13 cellular contexts compared by ENCODE assay signal in the genomic region with DNA sequence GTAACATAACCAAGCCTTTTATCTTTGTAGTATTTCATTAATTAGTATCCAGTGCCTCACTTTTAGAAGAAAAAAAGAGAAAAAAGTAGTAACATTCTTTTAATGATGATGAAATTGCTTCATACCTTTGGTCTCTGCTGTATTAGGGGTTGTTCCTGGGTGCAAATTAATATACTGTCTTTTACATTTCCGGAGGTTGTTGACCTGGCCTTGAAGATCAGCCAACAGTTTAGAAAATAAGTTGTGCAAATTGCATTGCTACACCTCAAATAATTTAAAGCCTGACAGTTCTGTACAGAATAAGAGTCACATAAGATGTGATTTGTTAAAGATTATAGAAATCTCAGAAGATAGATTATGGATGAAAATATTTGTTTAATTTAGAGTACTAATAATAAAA. TPM values are rescaled to one million over a fixed set of nuclear protein-coding genes. Genes with fewer than 3 reads are reported as not detected.
DNase-seq lines count a peak whose midpoint lies in the region; ATAC-seq and TF ChIP-seq lines count a peak whose summit lies in the region.
"Had no signal": no experiment of that assay in that cellular context is flagged by ENCODE, and none has a peak within 500 bp of the region (broad histone marks: within the 10 kb centered on the region; RNA-seq: fewer than 3 reads in every experiment).

No MANE protein-coding gene starts in this region.

- TF ChIP-seq RAD21 in Ishikawa (IDR thresholded peaks at IDR 0.05; ENCODE audit: low read depth), result no peak

- H3K4me1 ChIP-seq in psoas muscle, result peaks cover 65% of the 10 kb centered on the region

- CTCF ChIA-PET in activated CD4-positive, alpha-beta T cell treated with anti-CD3 and anti-CD28 coated beads, Interleukin-2, amount 10 ng/mL, durations not matched to agents 7 days and 5 days (lab: Charles Lee), result no interaction called here

- no peaks in the 10 kb centered on the region for H3K9me3 ChIP-seq in psoas muscle

- H3K36me3 ChIP-seq in psoas muscle (ENCODE audit: insufficient read depth in 1 of 2, low read depth in 1 of 2), result no peaks in the 10 kb centered on the region

- no peak for ATAC-seq in activated naive CD8-positive, alpha-beta T cell treated with anti-CD3 and anti-CD28 coated beads, Interleukin-2, amount 10 ng/mL, durations not matched to agents 7 days and 5 days (ENCODE audit: low read depth)
- ATAC-seq in psoas muscle (no peak), HG02970 (IDR thresholded peaks at IDR 0.05; ENCODE audit: low FRiP score, unreplicated experiment) (no peak)

- peaks cover 51% of the 10 kb centered on the region for H3K36me3 Mint-ChIP-seq in activated CD4-positive, alpha-beta T cell treated with anti-CD3 and anti-CD28 coated beads, Interleukin-2, amount 10 ng/mL, durations not matched to agents 7 days and 5 days (ENCODE audit: low read depth)
- H3K36me3 Mint-ChIP-seq in activated naive CD8-positive, alpha-beta T cell treated with anti-CD3 and anti-CD28 coated beads, Interleukin-2, amount 10 ng/mL, durations not matched to agents 7 days and 5 days, result peaks cover 35% of the 10 kb centered on the region

- H3K4me1 Mint-ChIP-seq in activated CD4-positive, alpha-beta T cell treated with anti-CD3 and anti-CD28 coated beads, Interleukin-2, amount 10 ng/mL, durations not matched to agents 7 days and 5 days, result peaks cover 53% of the 10 kb centered on the region
- H3K4me1 Mint-ChIP-seq in activated naive CD8-positive, alpha-beta T cell treated with anti-CD3 and anti-CD28 coated beads, Interleukin-2, amount 10 ng/mL, durations not matched to agents 7 days and 5 days, result peaks cover 38% of the 10 kb centered on the region

- H3K27ac Mint-ChIP-seq in activated CD4-positive, alpha-beta T cell treated with anti-CD3 and anti-CD28 coated beads, Interleukin-2, amount 10 ng/mL, durations not matched to agents 7 days and 5 days, result peak overlapping the region; percentile 37
- H3K27ac Mint-ChIP-seq in activated naive CD8-positive, alpha-beta T cell treated with anti-CD3 and anti-CD28 coated beads, Interleukin-2, amount 10 ng/mL, durations not matched to agents 7 days and 5 days, result peak overlapping the region; percentile 69

- WGBS in psoas muscle, 3 donors, result 22 to 51% (median 24%) methylated on average over 1 of the region's 1 CpG

- H3K27me3 Mint-ChIP-seq in activated CD4-positive, alpha-beta T cell treated with anti-CD3 and anti-CD28 coated beads, Interleukin-2, amount 10 ng/mL, durations not matched to agents 7 days and 5 days, result no peaks in the 10 kb centered on the region
- no peaks in the 10 kb centered on the region for H3K27me3 Mint-ChIP-seq in activated naive CD8-positive, alpha-beta T cell treated with anti-CD3 and anti-CD28 coated beads, Interleukin-2, amount 10 ng/mL, durations not matched to agents 7 days and 5 days

- peak overlapping the region; percentile 98 for H3K4me3 Mint-ChIP-seq in activated CD4-positive, alpha-beta T cell treated with anti-CD3 and anti-CD28 coated beads, Interleukin-2, amount 10 ng/mL, durations not matched to agents 7 days and 5 days
- peak overlapping the region; percentile 90 for H3K4me3 Mint-ChIP-seq in activated naive CD8-positive, alpha-beta T cell treated with anti-CD3 and anti-CD28 coated beads, Interleukin-2, amount 10 ng/mL, durations not matched to agents 7 days and 5 days

- no peak for TF ChIP-seq EP300 in Ishikawa (IDR thresholded peaks at IDR 0.05; ENCODE audit: borderline replicate concordance)

- POLR2A ChIA-PET in activated CD4-positive, alpha-beta T cell treated with anti-CD3 and anti-CD28 coated beads, Interleukin-2, amount 10 ng/mL, durations not matched to agents 7 days and 5 days (lab: Charles Lee), result no interaction called here
- POLR2A ChIA-PET in activated naive CD8-positive, alpha-beta T cell treated with anti-CD3 and anti-CD28 coated beads, Interleukin-2, amount 10 ng/mL, durations not matched to agents 7 days and 5 days (lab: Charles Lee), result no interaction called here

- intact Hi-C loops in psoas muscle (cut with DNase I), result loop anchor here in 1 of 2 donors (5.0 to 10.0 kb wide), 2 partner anchors 322 to 590 kb away; a partner anchor contains a TSS

- peak overlapping the region; percentile 84 for H3K4me3 ChIP-seq in psoas muscle

- no peak for DNase-seq in activated CD4-positive, alpha-beta T cell treated with anti-CD3 and anti-CD28 coated beads, Interleukin-2, amount 10 ng/mL, durations not matched to agents 7 days and 5 days
- no peak for DNase-seq in activated CD4-positive, alpha-beta T cell treated with anti-CD3 and anti-CD28 coated beads for 48 hours
- no peak for DNase-seq in activated naive CD8-positive, alpha-beta T cell treated with anti-CD3 and anti-CD28 coated beads, Interleukin-2, amount 10 ng/mL, durations not matched to agents 7 days and 5 days
- DNase-seq in psoas muscle (no peak), NCI-H226 (no peak), anterior cingulate cortex (lab: John Stamatoyannopoulos, UW) (no peak)
- DNase-seq: amygdala, cortex of kidney, DMS153, NCI-H1105 treated with DMSO at 0.1 percent for 48 hours, NCI-H446 had no signal

- no peak overlapping the region for H3K27ac ChIP-seq in psoas muscle

- no peak for TF ChIP-seq CTCF in psoas muscle (IDR thresholded peaks at IDR 0.05)

- H3K27me3 ChIP-seq in psoas muscle (ENCODE audit: insufficient read depth in 3 of 3, low read length in 2 of 3), result no peaks in the 10 kb centered on the region

- H3K9me3 Mint-ChIP-seq in activated CD4-positive, alpha-beta T cell treated with anti-CD3 and anti-CD28 coated beads, Interleukin-2, amount 10 ng/mL, durations not matched to agents 7 days and 5 days, result peaks cover 9% of the 10 kb centered on the region
- H3K9me3 Mint-ChIP-seq in activated naive CD8-positive, alpha-beta T cell treated with anti-CD3 and anti-CD28 coated beads, Interleukin-2, amount 10 ng/mL, durations not matched to agents 7 days and 5 days, result no peaks in the 10 kb centered on the region

TF ChIP-seq in Ishikawa, 13 proteins besides CTCF, POLR2A, EP300 and RAD21:
- TF ChIP-seq NFIC (IDR thresholded peaks at IDR 0.05) (no peak), CEBPB (IDR thresholded peaks at IDR 0.05) (0 out of 2 replicates have a peak, but pooled peaks have one; percentile 10), EGR1 (IDR thresholded peaks at IDR 0.05) (no peak)
- TF ChIP-seq, protein P1, sequence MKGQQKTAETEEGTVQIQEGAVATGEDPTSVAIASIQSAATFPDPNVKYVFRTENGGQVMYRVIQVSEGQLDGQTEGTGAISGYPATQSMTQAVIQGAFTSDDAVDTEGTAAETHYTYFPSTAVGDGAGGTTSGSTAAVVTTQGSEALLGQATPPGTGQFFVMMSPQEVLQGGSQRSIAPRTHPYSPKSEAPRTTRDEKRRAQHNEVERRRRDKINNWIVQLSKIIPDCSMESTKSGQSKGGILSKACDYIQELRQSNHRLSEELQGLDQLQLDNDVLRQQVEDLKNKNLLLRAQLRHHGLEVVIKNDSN (IDR thresholded peaks at IDR 0.05), result no peak
- TF ChIP-seq, protein P2, sequence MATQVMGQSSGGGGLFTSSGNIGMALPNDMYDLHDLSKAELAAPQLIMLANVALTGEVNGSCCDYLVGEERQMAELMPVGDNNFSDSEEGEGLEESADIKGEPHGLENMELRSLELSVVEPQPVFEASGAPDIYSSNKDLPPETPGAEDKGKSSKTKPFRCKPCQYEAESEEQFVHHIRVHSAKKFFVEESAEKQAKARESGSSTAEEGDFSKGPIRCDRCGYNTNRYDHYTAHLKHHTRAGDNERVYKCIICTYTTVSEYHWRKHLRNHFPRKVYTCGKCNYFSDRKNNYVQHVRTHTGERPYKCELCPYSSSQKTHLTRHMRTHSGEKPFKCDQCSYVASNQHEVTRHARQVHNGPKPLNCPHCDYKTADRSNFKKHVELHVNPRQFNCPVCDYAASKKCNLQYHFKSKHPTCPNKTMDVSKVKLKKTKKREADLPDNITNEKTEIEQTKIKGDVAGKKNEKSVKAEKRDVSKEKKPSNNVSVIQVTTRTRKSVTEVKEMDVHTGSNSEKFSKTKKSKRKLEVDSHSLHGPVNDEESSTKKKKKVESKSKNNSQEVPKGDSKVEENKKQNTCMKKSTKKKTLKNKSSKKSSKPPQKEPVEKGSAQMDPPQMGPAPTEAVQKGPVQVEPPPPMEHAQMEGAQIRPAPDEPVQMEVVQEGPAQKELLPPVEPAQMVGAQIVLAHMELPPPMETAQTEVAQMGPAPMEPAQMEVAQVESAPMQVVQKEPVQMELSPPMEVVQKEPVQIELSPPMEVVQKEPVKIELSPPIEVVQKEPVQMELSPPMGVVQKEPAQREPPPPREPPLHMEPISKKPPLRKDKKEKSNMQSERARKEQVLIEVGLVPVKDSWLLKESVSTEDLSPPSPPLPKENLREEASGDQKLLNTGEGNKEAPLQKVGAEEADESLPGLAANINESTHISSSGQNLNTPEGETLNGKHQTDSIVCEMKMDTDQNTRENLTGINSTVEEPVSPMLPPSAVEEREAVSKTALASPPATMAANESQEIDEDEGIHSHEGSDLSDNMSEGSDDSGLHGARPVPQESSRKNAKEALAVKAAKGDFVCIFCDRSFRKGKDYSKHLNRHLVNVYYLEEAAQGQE (IDR thresholded peaks at IDR 0.05; ENCODE audit: low read depth), result no peak
TF ChIP-seq in Ishikawa: peak in this region for 1.

RNA-seq across cellular contexts. Expression of a gene that starts 3.8 kb away (rescaled TPM):
- 100 to 1,000 TPM; 135 to 142 TPM for total RNA-seq in activated CD4-positive, alpha-beta T cell treated with anti-CD3 and anti-CD28 coated beads, Interleukin-2, amount 10 ng/mL, durations not matched to agents 7 days and 5 days
- 100 to 1,000 TPM; 129 to 130 TPM for total RNA-seq in activated naive CD8-positive, alpha-beta T cell treated with anti-CD3 and anti-CD28 coated beads, Interleukin-2, amount 10 ng/mL, durations not matched to agents 7 days and 5 days
- 10 to 100 TPM; 19.8 to 47.5 (median 22.5) TPM for total RNA-seq in psoas muscle
- 10 to 100 TPM; 11.7 to 22.0 (median 16.3) TPM for polyA plus RNA-seq in psoas muscle
